19 cellular contexts compared by ENCODE assay signal in the genomic region with DNA sequence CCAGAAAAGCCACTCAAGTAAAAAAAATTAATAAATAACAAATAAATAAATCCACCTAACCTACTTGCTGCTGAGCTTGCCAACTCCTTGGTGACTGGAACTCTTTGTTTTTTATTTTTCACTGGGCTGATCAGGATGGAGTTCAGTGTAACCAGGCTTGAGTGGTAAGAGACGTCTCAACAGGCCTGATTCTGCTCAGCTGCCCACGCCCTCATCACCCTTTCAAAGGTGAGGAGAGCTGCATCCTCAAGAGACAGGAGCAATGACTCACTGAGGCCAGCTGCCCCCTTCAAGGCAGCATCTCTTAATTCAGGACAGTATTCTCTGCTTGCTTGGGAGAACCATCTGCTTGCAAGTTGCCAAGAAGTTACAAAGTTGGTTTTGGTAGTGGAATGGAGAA.
DNase-seq lines count a peak whose midpoint lies in the region; ATAC-seq, FAIRE-seq and TF ChIP-seq lines count a peak whose summit lies in the region.
"Had no signal": no experiment of that assay in that cellular context is flagged by ENCODE, and none has a peak within 500 bp of the region (broad histone marks: within the 10 kb centered on the region; RNA-seq: fewer than 3 reads in every experiment).

No MANE protein-coding gene starts in this region.

- no peaks in the 10 kb centered on the region for H3K9me3 ChIP-seq in esophagus muscularis mucosa
- H3K9me3 ChIP-seq in pancreas, result no peaks in the 10 kb centered on the region
- H3K9me3 ChIP-seq: Peyer's patch had no signal

- CTCF ChIA-PET in RWPE1 (lab: Yijun Ruan, JAX), result no interaction called here

- DNase-seq in DMS79 treated with DMSO at 0.1 percent for 48 hours (lab: John Stamatoyannopoulos, UW), result peak; percentile 2
- DNase-seq in DMS79 (lab: John Stamatoyannopoulos, UW), result no peak
- peak; percentile 30 for DNase-seq in RWPE1 (ENCODE audit: low spot score)
- DNase-seq in esophagus muscularis mucosa (ENCODE audit: extremely low spot score), result peak; percentile 62
- DNase-seq in pancreas, result no peak
- no peak for DNase-seq in D341Med (ENCODE audit: low spot score)
- DNase-seq in OCI-M2 (lab: John Stamatoyannopoulos, UW; ENCODE audit: unreplicated experiment), result no peak
- DNase-seq in SHP77 treated with DMSO at 0.1 percent for 48 hours (lab: John Stamatoyannopoulos, UW), result no peak
- DNase-seq: AML-193, H9, KG1, MV-4-11, NCI-H1694 treated with DMSO at 0.1 percent for 48 hours, NCI-H526, Peyer's patch, SHP77 had no signal

- H3K4me3 ChIP-seq in esophagus muscularis mucosa (no peak overlapping the region), pancreas (no peak overlapping the region)
- H3K4me3 ChIP-seq: Peyer's patch had no signal

- TF ChIP-seq CTCF in RWPE1 (conservative IDR thresholded peaks at IDR 0.05; ENCODE audit: low read depth) (no peak), esophagus muscularis mucosa (IDR thresholded peaks at IDR 0.05) (no peak), pancreas (IDR thresholded peaks at IDR 0.05) (no peak)

- no peaks in the 10 kb centered on the region for H3K27me3 ChIP-seq in esophagus muscularis mucosa
- H3K27me3 ChIP-seq in pancreas, result no peaks in the 10 kb centered on the region
- H3K27me3 ChIP-seq: Peyer's patch had no signal

- H3K27ac ChIP-seq in RWPE1, result no peak overlapping the region
- no peak overlapping the region for H3K27ac ChIP-seq in esophagus muscularis mucosa (replicated peaks in 1 of 4)
- H3K27ac ChIP-seq in pancreas, result no peak overlapping the region
- H3K27ac ChIP-seq: 22Rv1, C4-2B, Peyer's patch had no signal

- POLR2A ChIA-PET in RWPE1 (lab: Yijun Ruan, JAX; ENCODE audit: low non-redundant PET), result no interaction called here

- intact Hi-C loops in esophagus muscularis mucosa (cut with DNase I) (no loop called here), pancreas (cut with DNase I) (no loop called here)

- no peaks in the 10 kb centered on the region for H3K4me1 ChIP-seq in esophagus muscularis mucosa
- no peaks in the 10 kb centered on the region for H3K4me1 ChIP-seq in pancreas
- H3K4me1 ChIP-seq: Peyer's patch had no signal

- peak in 3 of 4 donors; percentile 34 to 66 (median 62) for ATAC-seq in pancreas

- FAIRE-seq in pancreas (lab: Jason Lieb, UNC), result no peak
- FAIRE-seq: G401.6 had no signal

- H3K36me3 ChIP-seq in esophagus muscularis mucosa (no peaks in the 10 kb centered on the region), pancreas (no peaks in the 10 kb centered on the region)
- H3K36me3 ChIP-seq: Peyer's patch had no signal

- TF ChIP-seq POLR2A in esophagus muscularis mucosa (IDR thresholded peaks at IDR 0.05; ENCODE audit: low read depth), result no peak

- no peak for TF ChIP-seq EP300 in esophagus muscularis mucosa (IDR thresholded peaks at IDR 0.05)

- WGBS in esophagus muscularis mucosa, result 76% methylated on average over 2 of the region's 2 CpGs
- 64 to 66% methylated on average over 2 of the region's 2 CpGs for WGBS in pancreas, 2 donors

Comparison
In these comparisons a context has a peak if more than half of its experiments do, and no peak if none do; other contexts are left out.
1. DNase-seq: peak in DMS79 treated with DMSO at 0.1 percent for 48 hours (single experiment), RWPE1 (single experiment) and esophagus muscularis mucosa (single experiment); none in DMS79 (single experiment), pancreas (0 of 6), D341Med (single experiment), OCI-M2 (single experiment) and SHP77 treated with DMSO at 0.1 percent for 48 hours (single experiment).